ENCODE assay signal across 8 cellular contexts in the genomic region with DNA sequence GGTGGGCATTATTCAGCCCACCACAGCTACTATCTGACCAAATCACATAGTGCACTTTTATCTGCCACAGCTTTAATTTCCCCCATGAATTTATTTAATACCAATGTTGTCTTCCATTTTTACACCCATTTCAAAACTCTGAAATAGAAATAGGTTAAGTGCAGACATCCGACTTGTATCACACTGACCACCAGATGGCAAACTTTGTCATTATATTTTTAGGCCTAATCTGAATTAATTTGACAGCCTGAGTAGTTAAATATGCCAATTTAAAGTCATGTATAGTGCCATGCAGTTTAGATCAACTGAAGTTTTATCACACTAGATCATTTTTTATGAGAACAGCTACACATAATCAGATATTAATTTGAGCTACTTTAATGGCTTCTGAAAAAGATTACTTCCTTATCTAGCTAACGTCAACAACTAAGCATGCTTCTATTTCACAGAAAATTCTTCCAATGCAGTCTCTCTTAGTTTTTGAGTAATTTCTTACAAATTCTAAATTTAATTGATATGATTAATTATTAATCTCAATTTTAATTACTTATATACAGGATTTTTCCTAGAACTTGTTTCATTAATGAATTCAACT.
A peak's percentile ranks its signal among the peaks of the same experiment; 100 is the strongest.
DNase-seq lines count a peak whose midpoint lies in the region; ATAC-seq and TF ChIP-seq lines count a peak whose summit lies in the region.

No MANE protein-coding gene starts in this region.

- no peaks in the 10 kb centered on the region for H3K27me3 Mint-ChIP-seq in osteocyte (ENCODE audit: unreplicated experiment)

- no peak overlapping the region for H3K4me3 ChIP-seq in GM12865 (ENCODE audit: low read depth, low read length)
- no peak overlapping the region for H3K4me3 ChIP-seq in choroid plexus epithelial cell (ENCODE audit: low read depth, low read length)

- peaks cover 9% of the 10 kb centered on the region for H3K9me3 Mint-ChIP-seq in osteocyte (ENCODE audit: unreplicated experiment)

- H3K36me3 Mint-ChIP-seq in osteocyte (ENCODE audit: unreplicated experiment) = no peaks in the 10 kb centered on the region

- no peak overlapping the region for H3K4me3 Mint-ChIP-seq in osteocyte (ENCODE audit: unreplicated experiment)

- peaks cover 11% of the 10 kb centered on the region for H3K4me1 Mint-ChIP-seq in osteocyte (ENCODE audit: unreplicated experiment)

- TF ChIP-seq CTCF in GM12865 (IDR thresholded peaks at IDR 0.05; ENCODE audit: insufficient read depth, low read depth, low read length, missing control alignments) (peak; percentile 16), choroid plexus epithelial cell (conservative IDR thresholded peaks at IDR 0.05; ENCODE audit: low read depth, low read length) (peak; percentile 62), osteocyte (IDR thresholded peaks at IDR 0.05) (peak; percentile 71)

- ATAC-seq in HG02759 (IDR thresholded peaks at IDR 0.05; ENCODE audit: unreplicated experiment) (no peak), HG03097 (IDR thresholded peaks at IDR 0.05; ENCODE audit: low FRiP score, unreplicated experiment) (no peak)

- no peak overlapping the region for H3K27ac Mint-ChIP-seq in osteocyte (ENCODE audit: unreplicated experiment)

- DNase-seq in GM12865 (ENCODE audit: low read depth) (peak; percentile 9), M059J (ENCODE audit: low read depth) (peak; percentile 38), choroid plexus epithelial cell (ENCODE audit: low read depth) (peak; percentile 64), osteocyte (ENCODE audit: extremely low spot score, unreplicated experiment) (no peak)
- DNase-seq in effector CD4-positive, alpha-beta T cell = no peak
- DNase-seq in stimulated activated CD4-positive, alpha-beta T cell treated with anti-CD3 and anti-CD28 coated beads, Interleukin-4, amount 100 ng/mL, for 4 hours = no peak

Comparison
In these comparisons a context has a peak if more than half of its experiments do, and no peak if none do; other contexts are left out.
1. DNase-seq: peak in GM12865 (single experiment), M059J (single experiment) and choroid plexus epithelial cell (single experiment); none in osteocyte (single experiment), effector CD4-positive, alpha-beta T cell (single experiment) and stimulated activated CD4-positive, alpha-beta T cell treated with anti-CD3 and anti-CD28 coated beads, Interleukin-4, amount 100 ng/mL, for 4 hours (0 of 2).
2. CTCF ChIP-seq: peak in every context shown above with its lines; median percentile 71 in osteocyte; 62 in choroid plexus epithelial cell; 16 in GM12865.